Comparison of ENCODE assay signal across 8 cellular contexts in the genomic region with DNA sequence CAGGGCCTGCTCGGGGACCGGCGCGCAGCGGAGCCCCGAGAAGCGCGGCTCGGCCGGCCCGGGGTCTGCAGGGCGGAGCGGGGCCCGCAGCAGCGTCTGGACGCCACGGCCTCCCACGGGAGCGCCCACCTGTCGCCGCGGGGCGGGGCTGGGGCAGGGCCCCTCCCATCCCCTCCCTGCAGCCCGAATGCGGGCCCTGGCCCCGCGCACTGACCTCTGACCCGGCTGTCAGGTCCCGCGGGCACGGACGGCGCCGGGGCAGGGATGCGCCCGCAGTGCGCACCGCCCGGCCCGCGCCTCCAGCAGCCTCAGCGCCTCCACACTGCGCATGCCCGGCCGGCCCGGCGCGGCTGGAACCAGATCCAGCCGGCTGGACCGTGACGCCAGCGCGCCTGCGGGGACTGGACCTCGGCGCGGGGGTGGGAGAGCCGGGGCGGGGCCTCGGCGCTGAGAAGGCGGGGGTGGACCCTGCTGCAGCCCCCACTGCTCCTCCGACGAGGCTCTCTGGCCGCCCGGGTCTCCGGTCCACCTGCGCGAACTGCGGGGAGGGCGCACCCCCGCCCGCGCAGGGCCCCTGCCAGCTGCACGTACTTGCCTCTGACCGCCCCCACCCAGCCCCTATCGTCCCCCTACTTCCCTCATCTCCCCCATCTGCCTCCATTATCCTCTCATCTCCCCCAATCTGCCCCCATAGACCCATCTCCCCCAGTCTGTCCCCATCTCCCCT. TPM values are rescaled to one million over a fixed set of nuclear protein-coding genes. Genes with fewer than 3 reads are reported as not detected.
DNase-seq lines count a peak whose midpoint lies in the region; ATAC-seq and TF ChIP-seq lines count a peak whose summit lies in the region.

No MANE protein-coding gene starts in this region.

- peak; percentile 55 for ATAC-seq in HG02885 (IDR thresholded peaks at IDR 0.05; ENCODE audit: poor library complexity, unreplicated experiment)
- ATAC-seq in activated CD4-positive, CD25-positive, alpha-beta regulatory T cell treated with anti-CD3 and anti-CD28 coated beads, Interleukin-2, amount 50 U/mL, for 24 hours: peak; percentile 87 to 88

- H3K27ac Mint-ChIP-seq in chondrocyte (ENCODE audit: unreplicated experiment): peak overlapping the region; percentile 80

- peak; percentile 84 to 85 for DNase-seq in NCI-H2081 (lab: John Stamatoyannopoulos, UW)
- no peak for DNase-seq in NCI-H2081 treated with DMSO at 0.1 percent for 48 hours (lab: John Stamatoyannopoulos, UW)
- peak; percentile 69 for DNase-seq in NCI-H2107 treated with DMSO at 0.1 percent for 48 hours (lab: John Stamatoyannopoulos, UW; ENCODE audit: unreplicated experiment)
- DNase-seq in chondrocyte (ENCODE audit: low spot score): peak; percentile 94
- peak; percentile 73 for DNase-seq in kidney glomerular epithelial cell (lab: John Stamatoyannopoulos, UW)
- DNase-seq in stimulated activated CD4-positive, alpha-beta T cell treated with anti-CD3 and anti-CD28 coated beads, Interleukin-15, amount 100 ng/mL, for 1 hour (ENCODE audit: low read depth in 1 of 2, low spot score in 1 of 2): peak; percentile 52 to 84

- peaks cover 22% of the 10 kb centered on the region for H3K4me1 Mint-ChIP-seq in chondrocyte (ENCODE audit: low read depth)

- TF ChIP-seq CTCF in chondrocyte (IDR thresholded peaks at IDR 0.05): no peak

- no peaks in the 10 kb centered on the region for H3K27me3 Mint-ChIP-seq in chondrocyte (ENCODE audit: low read depth)

- H3K36me3 Mint-ChIP-seq in chondrocyte (ENCODE audit: low read depth): peaks cover 2% of the 10 kb centered on the region

- H3K4me3 Mint-ChIP-seq in chondrocyte (ENCODE audit: unreplicated experiment): peak overlapping the region; percentile 36

- no peaks in the 10 kb centered on the region for H3K9me3 Mint-ChIP-seq in chondrocyte (ENCODE audit: low read depth)

RNA-seq across cellular contexts. Expression of gene GPR146, which starts 16.1 kb away (rescaled TPM):
- 1.4 to 4.4 TPM (median 3.8 TPM) in 3 replicates for total RNA-seq in chondrocyte

RNA-seq across cellular contexts. Expression of gene CYP2W1, which starts 45.2 kb away (rescaled TPM):
- not detected in 3 replicates for total RNA-seq in chondrocyte

RNA-seq across cellular contexts. Expression of gene COX19, which starts 52.9 kb away (rescaled TPM):
- total RNA-seq in chondrocyte: 9.2 to 9.6 TPM (median 9.5 TPM) in 3 replicates

RNA-seq across cellular contexts. Expression of gene GPER1, which starts 59.7 kb away (rescaled TPM):
- total RNA-seq in chondrocyte: 5.7 to 9.9 TPM (median 9.5 TPM) in 3 replicates
